1 cellular context compared by ENCODE assay signal in genomic region chrX:101079736-101080135, GRCh38.
TF ChIP-seq lines count a peak whose summit lies in the region.

No MANE protein-coding gene starts in this region.

TF ChIP-seq in K562, 482 proteins besides CTCF, POLR2A, EP300 and RAD21:
- TF ChIP-seq C11orf30 (IDR thresholded peaks at IDR 0.05; ENCODE audit: low read depth), result 0 out of 2 replicates have a peak, but pooled peaks have one; percentile 13
- no peak for TF ChIP-seq TRIM24 (IDR thresholded peaks at IDR 0.05)
